1 cellular context compared by ENCODE assay signal in genomic region chr15:55758580-55758986, GRCh38.
TF ChIP-seq lines count a peak whose summit lies in the region.

No MANE protein-coding gene starts in this region.

TF ChIP-seq in IMR-90, 13 proteins besides CTCF, POLR2A, EP300 and RAD21 (continued from another document):
- TF ChIP-seq USF2 (IDR thresholded peaks at IDR 0.05; ENCODE audit: low read depth, low read length) (no peak), SMC3 (IDR thresholded peaks at IDR 0.05; ENCODE audit: low read depth, low read length) (no peak), MXI1 (IDR thresholded peaks at IDR 0.05; ENCODE audit: borderline replicate concordance, low read depth, low read length) (no peak), BHLHE40 (IDR thresholded peaks at IDR 0.05; ENCODE audit: low read depth, low read length) (no peak), RFX5 (IDR thresholded peaks at IDR 0.05; ENCODE audit: low read depth, low read length) (no peak), NFE2L2 (IDR thresholded peaks at IDR 0.05; ENCODE audit: low read depth, low read length) (no peak)
